ENCODE assay signal across 27 cellular contexts in the genomic region with DNA sequence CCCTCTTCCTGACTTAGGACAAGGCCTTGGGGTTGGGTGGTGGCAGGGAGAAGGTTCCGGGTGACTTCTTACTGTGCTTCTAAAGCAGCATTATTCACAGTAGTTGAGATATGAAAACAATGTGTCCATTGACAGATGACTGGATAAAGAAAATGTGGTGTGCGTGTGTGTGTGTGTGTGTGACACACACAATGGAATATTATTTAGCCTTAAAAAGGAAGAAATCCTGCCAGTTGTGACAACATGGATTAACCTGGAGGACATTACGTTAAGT.
"Had no signal": no experiment of that assay in that cellular context is flagged by ENCODE, and none has a peak within 500 bp of the region (broad histone marks: within the 10 kb centered on the region; RNA-seq: fewer than 3 reads in every experiment).

No MANE protein-coding gene starts in this region.

- H3K27me3 ChIP-seq: gastroesophageal sphincter, heart left ventricle, hepatocyte, left lung, ovary, spleen, tibial nerve, upper lobe of left lung, uterus had no signal

- H3K27ac ChIP-seq: gastroesophageal sphincter, heart left ventricle, hepatocyte, left lung, ovary, psoas muscle, spleen, tibial nerve, upper lobe of left lung, uterus had no signal

- H3K27ac Mint-ChIP-seq: mesothelial cell of epicardium, naive B cell had no signal

- H3K36me3 ChIP-seq: gastroesophageal sphincter, heart left ventricle, left lung, ovary, spleen, thoracic aorta, tibial nerve, upper lobe of left lung, uterus had no signal

- H2AFZ ChIP-seq: hepatocyte had no signal

- H3K36me3 Mint-ChIP-seq: mesothelial cell of epicardium, naive B cell had no signal

- H3K9me3 ChIP-seq: gastroesophageal sphincter, heart left ventricle, left lung, mucosa of descending colon, ovary, psoas muscle, spleen, thoracic aorta, tibial nerve, upper lobe of left lung, uterus had no signal

- DNase-seq: cerebellar nuclear complex; cortex of kidney; effector memory CD8-positive, alpha-beta T cell; foreskin fibroblast; heart left ventricle; kidney; left lung; mesenchymal stem cell; mucosa of descending colon; naive B cell; occipital lobe; ovary; posterior cingulate gyrus; psoas muscle; right cardiac atrium; spleen; stimulated activated CD4-positive, alpha-beta T cell treated with anti-CD3 and anti-CD28 coated beads, Interleukin-4, amount 100 ng/mL, for 4 hours; stimulated activated naive CD4-positive, alpha-beta T cell treated with Interleukin-2 at 50 U/mL for 16 hours; upper lobe of left lung; uterus had no signal

- FAIRE-seq: endometrium, kidney had no signal

- H3K79me2 ChIP-seq: hepatocyte had no signal

- H3K9me3 Mint-ChIP-seq: effector memory CD8-positive, alpha-beta T cell; naive B cell had no signal

- H3K4me1 ChIP-seq: gastroesophageal sphincter, left lung, psoas muscle, uterus had no signal

- H3K4me2 ChIP-seq: hepatocyte had no signal

- H3K27me3 Mint-ChIP-seq: effector memory CD8-positive, alpha-beta T cell; naive B cell had no signal

- H3K4me3 Mint-ChIP-seq: effector memory CD8-positive, alpha-beta T cell; mesothelial cell of epicardium had no signal

- H3K4me3 ChIP-seq: gastroesophageal sphincter, heart left ventricle, hepatocyte, left lung, mucosa of descending colon, ovary, psoas muscle, skin epidermis, spleen, thoracic aorta, tibial nerve, upper lobe of left lung, uterus had no signal

- H3K4me1 Mint-ChIP-seq: naive B cell had no signal

- ATAC-seq: effector memory CD8-positive, alpha-beta T cell; gastroesophageal sphincter; heart left ventricle; left lung; mucosa of descending colon; psoas muscle; right cardiac atrium had no signal
